8 cellular contexts compared by ENCODE assay signal in the genomic region with DNA sequence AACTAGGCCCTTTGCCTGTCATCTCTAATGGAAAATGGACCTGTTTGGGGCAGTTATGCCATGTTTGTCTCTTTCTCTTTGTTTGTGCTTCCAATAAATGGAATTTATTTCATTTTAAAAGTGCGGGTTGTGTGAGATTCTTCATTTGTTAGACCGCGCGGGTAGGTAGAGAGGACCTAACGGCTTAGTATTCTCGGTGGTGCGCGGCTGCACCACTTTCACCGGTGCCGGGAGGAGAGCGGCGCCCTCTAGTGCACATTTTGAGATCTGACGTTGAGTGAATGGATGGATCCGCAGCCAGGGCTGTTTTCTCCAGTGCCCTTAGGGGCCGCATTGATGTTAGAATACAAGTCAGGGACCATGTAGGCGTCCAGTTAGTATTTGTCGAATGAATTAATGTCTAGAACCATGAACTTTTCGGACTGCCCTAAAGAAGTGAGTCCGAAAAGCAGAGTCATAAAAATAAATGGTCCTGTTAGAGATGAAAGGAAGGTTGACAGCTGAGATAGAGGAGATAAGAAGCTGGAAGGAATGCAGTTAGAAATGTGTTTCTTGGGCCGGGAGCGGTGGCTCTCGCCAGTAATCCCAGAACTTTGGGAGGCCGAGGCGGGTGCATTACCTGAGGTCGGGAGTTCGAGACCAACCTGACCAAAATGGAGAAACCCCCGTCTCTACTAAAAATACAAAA. TPM values are rescaled to one million over a fixed set of nuclear protein-coding genes. Genes with fewer than 3 reads are reported as not detected.
DNase-seq lines count a peak whose midpoint lies in the region; TF ChIP-seq lines count a peak whose summit lies in the region.

No MANE protein-coding gene starts in this region.

- intact Hi-C loops in testis (cut with DNase I; ENCODE audit: low total_unique reads): no loop called here

- no peaks in the 10 kb centered on the region for H3K9me3 ChIP-seq in testis

- no peak overlapping the region for H3K4me3 ChIP-seq in H7 (ENCODE audit: insufficient read depth, low read depth, low read length)
- no peak overlapping the region for H3K4me3 ChIP-seq in fibroblast of pulmonary artery (replicated peaks; ENCODE audit: low read depth, low read length)
- peak overlapping the region in 1 of 2 donors; percentile 11 for H3K4me3 ChIP-seq in testis

- 16 to 17% methylated on average over 27 of the region's 27 CpGs for WGBS in testis, 2 donors

- H3K4me1 ChIP-seq in testis: no peaks in the 10 kb centered on the region

- no peak for TF ChIP-seq POLR2A in testis (IDR thresholded peaks at IDR 0.05)

- no peak overlapping the region for H3K27ac ChIP-seq in testis

- DNase-seq in GDM1 (lab: John Stamatoyannopoulos, UW): peak; percentile 70
- DNase-seq in H7: peak; percentile 91
- DNase-seq in LoVo (ENCODE audit: low spot score): peak; percentile 91
- DNase-seq in RPMI8226: peak; percentile 92
- DNase-seq in activated T-helper 1 cell treated with Interleukin-2 at 50 U/mL for 16 hours (ENCODE audit: low read depth): peak; percentile 76
- DNase-seq in fibroblast of pulmonary artery (ENCODE audit: low read depth): peak; percentile 82
- peak in 48 of 56 donors; percentile 15 to 90 (median 57) for DNase-seq in nucleus accumbens (lab: John Stamatoyannopoulos, UW)
- peak; percentile 93 for DNase-seq in testis

- H3K36me3 ChIP-seq in H7 (replicated peaks; ENCODE audit: control insufficient read depth, insufficient read depth, low read length): no peaks in the 10 kb centered on the region
- H3K36me3 ChIP-seq in testis (ENCODE audit: low read depth, missing control alignments): no peaks in the 10 kb centered on the region

- TF ChIP-seq CTCF in fibroblast of pulmonary artery (IDR thresholded peaks at IDR 0.05; ENCODE audit: low read length, missing control alignments) (peak; percentile 83), testis (IDR thresholded peaks at IDR 0.05) (peak; percentile 66 to 78 (median 73))

- no peaks in the 10 kb centered on the region; the same call in 1 of the 2 replicates for H3K27me3 ChIP-seq in H7 (ENCODE audit: control insufficient read depth, insufficient read depth, low read length)
- H3K27me3 ChIP-seq in testis: no peaks in the 10 kb centered on the region

RNA-seq across cellular contexts. Expression of a gene that starts 29.3 kb away (rescaled TPM):
- total RNA-seq in H7 (2014; rRNA removed; shearing (Covaris generic)): not detected in 2 replicates
- total RNA-seq in testis: 1 to 10 TPM; 3.8 TPM
- polyA plus RNA-seq in testis (ENCODE audit: insufficient read depth, low read depth, low replicate concordance): 6.8 TPM

RNA-seq across cellular contexts. Expression of a gene that starts 42.0 kb away (rescaled TPM):
- 44.2 and 56.7 TPM in 2 replicates for total RNA-seq in H7 (2014; rRNA removed; shearing (Covaris generic))
- 10 to 100 TPM; 11.0 to 14.1 TPM for total RNA-seq in testis
- polyA plus RNA-seq in testis (ENCODE audit: insufficient read depth, low read depth, low replicate concordance): 5.2 TPM

RNA-seq across cellular contexts. Expression of a gene that starts 52.5 kb away (rescaled TPM):
- 149 and 155 TPM in 2 replicates for total RNA-seq in H7 (2014; rRNA removed; shearing (Covaris generic))
- total RNA-seq in testis: 10 to 100 TPM; 59.1 to 73.9 TPM
- polyA plus RNA-seq in testis (ENCODE audit: insufficient read depth, low read depth, low replicate concordance): 45.4 TPM
